Comparison of ENCODE assay signal across 8 cellular contexts in genomic region chr6:53359843-53360834, GRCh38.
DNase-seq lines count a peak whose midpoint lies in the region; ATAC-seq lines count a peak whose summit lies in the region.

No MANE protein-coding gene starts in this region.

- no peaks in the 10 kb centered on the region for H3K9me3 Mint-ChIP-seq in central memory CD8-positive, alpha-beta T cell

- no peaks in the 10 kb centered on the region for H3K9me3 ChIP-seq in mucosa of rectum (ENCODE audit: control insufficient read depth in 2 of 2, low read length in 2 of 2)

- H3K9ac ChIP-seq in mucosa of rectum (ENCODE audit: low read depth in 1 of 2, low read length in 2 of 2): peak overlapping the region; percentile 74 to 92

- no peaks in the 10 kb centered on the region for H3K27me3 ChIP-seq in mucosa of rectum (ENCODE audit: control insufficient read depth in 2 of 2, insufficient read depth in 2 of 2, low read length in 2 of 2)

- peak overlapping the region; percentile 88 for H3K4me3 Mint-ChIP-seq in central memory CD8-positive, alpha-beta T cell

- H3K27ac Mint-ChIP-seq in central memory CD8-positive, alpha-beta T cell (ENCODE audit: low read depth): peak overlapping the region; percentile 97

- H3K4me3 ChIP-seq in mucosa of rectum (ENCODE audit: low read length in 2 of 2): peak overlapping the region; percentile 80 to 90

- peaks cover 41% of the 10 kb centered on the region for H3K4me1 Mint-ChIP-seq in central memory CD8-positive, alpha-beta T cell

- no peaks in the 10 kb centered on the region for H3K36me3 ChIP-seq in mucosa of rectum (ENCODE audit: control insufficient read depth in 2 of 2, insufficient read depth in 2 of 2, low read length in 2 of 2)

- DNase-seq in stimulated activated CD4-positive, alpha-beta T cell treated with anti-CD3 and anti-CD28 coated beads, Interleukin-15, amount 100 ng/mL, for 24 hours: peak; percentile 22
- DNase-seq in stimulated activated CD4-positive, alpha-beta T cell treated with anti-CD3 and anti-CD28 coated beads, Interleukin-2, amount 100 ng/mL, for 24 hours: no peak
- DNase-seq in NOMO-1 (lab: John Stamatoyannopoulos, UW; ENCODE audit: unreplicated experiment in 2 of 2) (peak; percentile 40 to 48), LoVo (ENCODE audit: low spot score) (no peak)
- no peak for DNase-seq in central memory CD8-positive, alpha-beta T cell (ENCODE audit: low spot score in 2 of 2)
- DNase-seq in activated CD4-positive, CD25-positive, alpha-beta regulatory T cell treated with anti-CD3 and anti-CD28 coated beads, Interleukin-2, amount 50 U/mL, for 72 hours: no peak

- peak overlapping the region; percentile 89 to 91 for H3K27ac ChIP-seq in mucosa of rectum (ENCODE audit: low read depth in 2 of 2, low read length in 2 of 2)

- H3K27me3 Mint-ChIP-seq in central memory CD8-positive, alpha-beta T cell: no peaks in the 10 kb centered on the region

- ATAC-seq in central memory CD8-positive, alpha-beta T cell (replicated peaks; ENCODE audit: extremely low read depth, poor library complexity, severe bottlenecking): peak; percentile 0
- ATAC-seq in HG03108 (IDR thresholded peaks at IDR 0.05; ENCODE audit: unreplicated experiment): no peak

- peaks cover 19% of the 10 kb centered on the region for H3K36me3 Mint-ChIP-seq in central memory CD8-positive, alpha-beta T cell (ENCODE audit: insufficient read depth)

- H3K4me1 ChIP-seq in mucosa of rectum (ENCODE audit: control insufficient read depth in 2 of 2, insufficient read depth in 2 of 2, low read length in 2 of 2): peaks cover 2 to 12% of the 10 kb centered on the region in 2 donors

Comparison
In these comparisons a context has a peak if more than half of its experiments do, and no peak if none do; other contexts are left out.
1. DNase-seq: peak in stimulated activated CD4-positive, alpha-beta T cell treated with anti-CD3 and anti-CD28 coated beads, Interleukin-15, amount 100 ng/mL, for 24 hours (single experiment) and NOMO-1 (2 of 2); none in stimulated activated CD4-positive, alpha-beta T cell treated with anti-CD3 and anti-CD28 coated beads, Interleukin-2, amount 100 ng/mL, for 24 hours (0 of 2), central memory CD8-positive, alpha-beta T cell (0 of 2), activated CD4-positive, CD25-positive, alpha-beta regulatory T cell treated with anti-CD3 and anti-CD28 coated beads, Interleukin-2, amount 50 U/mL, for 72 hours (single experiment) and LoVo (single experiment).